Comparison of ENCODE assay signal across 8 cellular contexts in genomic region chr3:157532529-157533297, GRCh38. TPM values are rescaled to one million over a fixed set of nuclear protein-coding genes. Genes with fewer than 3 reads are reported as not detected.
DNase-seq lines count a peak whose midpoint lies in the region; ATAC-seq, FAIRE-seq and TF ChIP-seq lines count a peak whose summit lies in the region.

No MANE protein-coding gene starts in this region.

- TF ChIP-seq POLR2A in HepG2 (IDR thresholded peaks at IDR 0.05; ENCODE audit: insufficient read depth in 1 of 2, low read depth in 2 of 2, low read length in 2 of 2): no peak
- TF ChIP-seq POLR2A in upper lobe of left lung (IDR thresholded peaks at IDR 0.05): no peak

- peak; percentile 55; the same call in 1 of the 2 replicates for TF ChIP-seq CTCF in HEK293 (tag by site-specific recombination; IDR thresholded peaks at IDR 0.05)
- TF ChIP-seq CTCF in HepG2 (CRISPR knock-in tag; IDR thresholded peaks at IDR 0.05): peak; percentile 67
- peak; percentile 42 to 85 (median 66) for TF ChIP-seq CTCF in upper lobe of left lung (IDR thresholded peaks at IDR 0.05)

- H3K27ac ChIP-seq in HEK293 (ENCODE audit: extremely low read depth, low read depth, low read length): no peak overlapping the region
- no peak overlapping the region for H3K27ac ChIP-seq in HepG2 (ENCODE audit: extremely low read length, insufficient read depth, low read length)
- no peak overlapping the region for H3K27ac ChIP-seq in upper lobe of left lung

- peak; percentile 31 for DNase-seq in activated naive CD4-positive, alpha-beta T cell treated with anti-CD3 and anti-CD28 coated beads for 36 hours
- no peak for DNase-seq in activated naive CD4-positive, alpha-beta T cell treated with Interleukin-2 at 50 U/mL for 16 hours
- DNase-seq in LHCN-M2 (ENCODE audit: low read depth) (peak; percentile 93), OCI-M1 (lab: John Stamatoyannopoulos, UW) (peak; percentile 81), cerebellum (ENCODE audit: low spot score) (peak; percentile 66), HepG2 (ENCODE audit: low spot score) (peak; percentile 58), upper lobe of left lung (no peak)

- CTCF ChIA-PET in activated naive CD4-positive, alpha-beta T cell treated with anti-CD3 and anti-CD28 coated beads for 36 hours (lab: Charles Lee): interaction anchor here (0.5 to 4.5 kb wide), 19 partner anchors 10 to 1196 kb away, joined by 3 to 101 read pairs (median 4); no protein-coding TSS in a partner anchor
- CTCF ChIA-PET in HEK293 (lab: Yijun Ruan, JAX) (interaction anchor here (0.6 to 4.9 kb wide), 24 partner anchors 10 to 1430 kb away, joined by 3 to 75 read pairs (median 4); no protein-coding TSS in a partner anchor), HepG2 (lab: Yijun Ruan, JAX; ENCODE audit: low intra/inter-chr PET ratio, low total read pairs) (interaction anchor here (1.2 to 1.9 kb wide), 2 partner anchors 40 to 41 kb away, joined by 3 to 16 read pairs; no protein-coding TSS in a partner anchor)

- no peaks in the 10 kb centered on the region for H3K79me2 ChIP-seq in HepG2 (ENCODE audit: insufficient read depth, low read length)

- TF ChIP-seq RAD21 in HepG2 (CRISPR knock-in tag; IDR thresholded peaks at IDR 0.05): no peak; the same call in 1 of the 2 replicates

- FAIRE-seq in HepG2 (lab: Jason Lieb, UNC): peak; percentile 60

- H3K36me3 ChIP-seq in HEK293 (ENCODE audit: control insufficient read depth in 2 of 2, insufficient read depth in 1 of 2, low read length in 2 of 2) (no peaks in the 10 kb centered on the region), HepG2 (replicated peaks in 1 of 2; ENCODE audit: control insufficient read depth in 1 of 2, insufficient read depth in 2 of 2, low read length in 2 of 2) (no peaks in the 10 kb centered on the region), upper lobe of left lung (no peaks in the 10 kb centered on the region)

- H3K27me3 Mint-ChIP-seq in activated naive CD4-positive, alpha-beta T cell treated with anti-CD3 and anti-CD28 coated beads for 36 hours (ENCODE audit: low read depth): no peaks in the 10 kb centered on the region

- H3K4me3 ChIP-seq in HEK293 (ENCODE audit: low read depth, low read length) (no peak overlapping the region), HepG2 (replicated peaks in 1 of 3; ENCODE audit: insufficient read depth in 1 of 3, low read depth in 2 of 3, low read length in 3 of 3) (no peak overlapping the region), upper lobe of left lung (no peak overlapping the region)

- H3K4me2 ChIP-seq in HepG2 (ENCODE audit: low read depth, low read length): no peak overlapping the region

- ATAC-seq in HepG2 (peak; percentile 90), upper lobe of left lung (ENCODE audit: low FRiP score in 2 of 2) (peak; percentile 86 to 92)

- H3K27me3 ChIP-seq in HepG2 (ENCODE audit: control insufficient read depth in 1 of 2, insufficient read depth in 2 of 2, low read length in 2 of 2): 0 out of 5 replicates have a peak, but pooled peaks cover 0 to 1% of the 10 kb centered on the region in 2 experiments
- H3K27me3 ChIP-seq in upper lobe of left lung: no peaks in the 10 kb centered on the region

- POLR2A ChIA-PET in HEK293 (lab: Yijun Ruan, JAX): no interaction called here
- POLR2A ChIA-PET in HepG2 (lab: Yijun Ruan, JAX): no interaction called here

- no peak overlapping the region for H3K4me3 Mint-ChIP-seq in activated naive CD4-positive, alpha-beta T cell treated with anti-CD3 and anti-CD28 coated beads for 36 hours

- no peak overlapping the region for H2AFZ ChIP-seq in HepG2 (ENCODE audit: low read length)

- no peaks in the 10 kb centered on the region for H4K20me1 ChIP-seq in HepG2 (ENCODE audit: insufficient read depth, low read length)

- H3K9me3 ChIP-seq in HEK293 (ENCODE audit: control insufficient read depth, insufficient read depth, low read depth, low read length) (no peaks in the 10 kb centered on the region), HepG2 (ENCODE audit: low read length) (no peaks in the 10 kb centered on the region), upper lobe of left lung (no peaks in the 10 kb centered on the region)

- intact Hi-C loops in activated naive CD4-positive, alpha-beta T cell treated with anti-CD3 and anti-CD28 coated beads for 36 hours (cut with micrococcal nuclease): loop anchor here (1.0 to 2.0 kb wide), 4 partner anchors 40 to 1259 kb away; no protein-coding TSS in a partner anchor
- intact Hi-C loops in HepG2 (cut with micrococcal nuclease; ENCODE audit: unreplicated experiment): loop anchor here (1.0 kb wide), 1 partner anchor 40 kb away; no protein-coding TSS in a partner anchor

- no peaks in the 10 kb centered on the region for H3K4me1 Mint-ChIP-seq in activated naive CD4-positive, alpha-beta T cell treated with anti-CD3 and anti-CD28 coated beads for 36 hours (ENCODE audit: low read depth)

- 24% methylated on average over 7 of the region's 7 CpGs for WGBS in HepG2 (ENCODE audit: low lambda C conversion rate)
- WGBS in upper lobe of left lung, 2 donors: 34 to 38% methylated on average over 7 of the region's 7 CpGs

- in situ Hi-C loops in HepG2 (cut with HindIII; ENCODE audit: extremely low pct_ligation_motif_present, low pct_unique_long_range_greater_than_20kb): no loop called here

- H3K4me1 ChIP-seq in HEK293 (ENCODE audit: control insufficient read depth, insufficient read depth, low read length) (no peaks in the 10 kb centered on the region), HepG2 (ENCODE audit: insufficient read depth, low read length) (no peaks in the 10 kb centered on the region), upper lobe of left lung (peaks cover 0 to 6% (median 3%) of the 10 kb centered on the region in 4 donors)

- H3K9me3 Mint-ChIP-seq in activated naive CD4-positive, alpha-beta T cell treated with anti-CD3 and anti-CD28 coated beads for 36 hours: no peaks in the 10 kb centered on the region

- no peak overlapping the region for H3K9ac ChIP-seq in HepG2 (ENCODE audit: insufficient read depth, low read depth, low read length)

- no peak overlapping the region for H3K27ac Mint-ChIP-seq in activated naive CD4-positive, alpha-beta T cell treated with anti-CD3 and anti-CD28 coated beads for 36 hours

- H3K36me3 Mint-ChIP-seq in activated naive CD4-positive, alpha-beta T cell treated with anti-CD3 and anti-CD28 coated beads for 36 hours (ENCODE audit: low read depth): no peaks in the 10 kb centered on the region

- TF ChIP-seq EP300 in HepG2 (IDR thresholded peaks at IDR 0.05; ENCODE audit: low read depth in 2 of 2, low read length in 2 of 2): no peak
- no peak for TF ChIP-seq EP300 in HepG2 (CRISPR knock-in tag; IDR thresholded peaks at IDR 0.05; ENCODE audit: borderline replicate concordance)
- no peak for TF ChIP-seq EP300 in upper lobe of left lung (IDR thresholded peaks at IDR 0.05)

- no TSS peak for BruUV-seq in HepG2 (replicated peaks; lab: Mats Ljungman, UMichigan)

TF ChIP-seq in HEK293, 187 proteins besides CTCF, POLR2A, EP300 and RAD21 (continues in another document):
- TF ChIP-seq ZNF660 (tag by site-specific recombination; IDR thresholded peaks at IDR 0.05) (0 out of 2 replicates have a peak, but pooled peaks have one; percentile 38), ZNF561 (tag by site-specific recombination; IDR thresholded peaks at IDR 0.05; ENCODE audit: borderline replicate concordance) (no peak), ZNF48 (tag by site-specific recombination; IDR thresholded peaks at IDR 0.05) (no peak), KLF7 (tag by site-specific recombination; IDR thresholded peaks at IDR 0.05; ENCODE audit: borderline replicate concordance) (no peak), FEZF1 (tag by site-specific recombination; IDR thresholded peaks at IDR 0.05) (no peak), ZBTB8A (tag by site-specific recombination; IDR thresholded peaks at IDR 0.05) (no peak), ZNF791 (tag by site-specific recombination; IDR thresholded peaks at IDR 0.05) (no peak)

TF ChIP-seq in HepG2, 621 proteins besides CTCF, POLR2A, EP300 and RAD21:
- peak; percentile 67 for TF ChIP-seq STAG1 (CRISPR knock-in tag; IDR thresholded peaks at IDR 0.05)
- TF ChIP-seq CBX5 (CRISPR knock-in tag; IDR thresholded peaks at IDR 0.05; ENCODE audit: borderline replicate concordance): no peak
TF ChIP-seq in HepG2: peak in this region for 1.

RNA-seq across cellular contexts. Expression of gene VEPH1, which starts 29.5 kb away (rescaled TPM):
- not detected for total RNA-seq in activated naive CD4-positive, alpha-beta T cell treated with anti-CD3 and anti-CD28 coated beads for 36 hours
- 49.0 and 49.6 TPM in 2 replicates for total RNA-seq in LHCN-M2 (2014; rRNA removed)
- 9.2 TPM for polyA plus RNA-seq in LHCN-M2 (2012)
- 19.1 TPM for total RNA-seq in cerebellum
- total RNA-seq in HepG2 (2016; rRNA removed; fragmentation: Illumina TruSeq; extraction: Trizol): not detected in 2 replicates
- total RNA-seq in HepG2 (2016; cell fraction: cytosol; rRNA removed; fragmentation: Illumina TruSeq; extraction: Trizol; ENCODE audit: low read depth): not detected in 2 replicates
- total RNA-seq in HepG2 (2016; cell fraction: insoluble cytoplasmic fraction; rRNA removed; fragmentation: Illumina TruSeq; extraction: Trizol): not detected in 2 replicates
- total RNA-seq in HepG2 (2016; cell fraction: membrane; rRNA removed; fragmentation: Illumina TruSeq; extraction: Trizol): not detected in 2 replicates
- total RNA-seq in HepG2 (2016; cell fraction: nucleus; rRNA removed; fragmentation: Illumina TruSeq; extraction: Trizol): not detected in 2 replicates
- not detected in 2 replicates for polyA plus RNA-seq in HepG2 (2011; rRNA removed)
- not detected in 2 replicates for polyA plus RNA-seq in HepG2 (2011; cell fraction: cytosol; rRNA removed)
- polyA plus RNA-seq in HepG2 (2011; cell fraction: nucleus; rRNA removed): not detected in 2 replicates
- not detected in 2 replicates for polyA plus RNA-seq in HepG2 (2012)
- polyA plus RNA-seq in HepG2 (2016; cell fraction: cytosol; fragmentation: Illumina TruSeq; extraction: Trizol; ENCODE audit: low read depth): not detected in 2 replicates
- not detected in 2 replicates for polyA plus RNA-seq in HepG2 (2016; cell fraction: insoluble cytoplasmic fraction; fragmentation: Illumina TruSeq; extraction: Trizol; ENCODE audit: low read depth)
- not detected in 2 replicates for polyA plus RNA-seq in HepG2 (2016; cell fraction: membrane; fragmentation: Illumina TruSeq; extraction: Trizol; ENCODE audit: low read depth)
- not detected in 2 replicates for polyA plus RNA-seq in HepG2 (2016; cell fraction: nucleus; fragmentation: Illumina TruSeq; extraction: Trizol; ENCODE audit: insufficient read depth, low read depth)
- 8.7 TPM in 1 of 2 replicates, not detected in the other for polyA minus RNA-seq in HepG2 (2011; rRNA and poly(A)+ RNA removed; ENCODE audit: low replicate concordance)
- polyA minus RNA-seq in HepG2 (2011; cell fraction: cytosol; rRNA and poly(A)+ RNA removed): not detected in 2 replicates
- not detected in 2 replicates for polyA minus RNA-seq in HepG2 (2011; cell fraction: nucleus; rRNA and poly(A)+ RNA removed)
- total RNA-seq in upper lobe of left lung: 100 to 1,000 TPM in 4 of 6 donors, 10 to 100 TPM in 2; 78.6 to 229 (median 178) TPM

Comparison
In these comparisons a context has a peak if more than half of its experiments do, and no peak if none do; other contexts are left out.
1. DNase-seq: peak in activated naive CD4-positive, alpha-beta T cell treated with anti-CD3 and anti-CD28 coated beads for 36 hours (single experiment), LHCN-M2 (single experiment), OCI-M1 (single experiment), cerebellum (single experiment) and HepG2 (single experiment); none in activated naive CD4-positive, alpha-beta T cell treated with Interleukin-2 at 50 U/mL for 16 hours (single experiment) and upper lobe of left lung (0 of 2).
2. RNA of gene VEPH1, which starts 29.5 kb away (total RNA-seq): 78.6 to 229 TPM in upper lobe of left lung, 49.0 to 49.6 TPM in LHCN-M2 and 19.1 TPM in cerebellum (single experiment); not detected in activated naive CD4-positive, alpha-beta T cell treated with anti-CD3 and anti-CD28 coated beads for 36 hours and not detected in HepG2; every median in the first group is over 10 times any median in the second.
3. Peak in every context shown above with its lines, with median percentiles within 50 percentile points of each other: CTCF ChIP-seq.